Comparison of ENCODE assay signal across 20 cellular contexts in genomic region chr18:2709316-2709715, GRCh38. TPM values are rescaled to one million over a fixed set of nuclear protein-coding genes. Genes with fewer than 3 reads are reported as not detected.
DNase-seq lines count a peak whose midpoint lies in the region; ATAC-seq and TF ChIP-seq lines count a peak whose summit lies in the region.
"Had no signal": no experiment of that assay in that cellular context is flagged by ENCODE, and none has a peak within 500 bp of the region (broad histone marks: within the 10 kb centered on the region; RNA-seq: fewer than 3 reads in every experiment).

No MANE protein-coding gene starts in this region.

- H3K4me3 ChIP-seq in cardiac fibroblast (replicated peaks in 1 of 2; ENCODE audit: low read depth in 2 of 2, low read length in 2 of 2) = no peak overlapping the region
- no peak overlapping the region for H3K4me3 ChIP-seq in stomach
- H3K4me3 ChIP-seq: HAP-1 had no signal

- 69 to 74% (median 69%) methylated on average over 4 of the region's 4 CpGs for WGBS in stomach, 5 donors

- POLR2A ChIA-PET in CD4-positive, alpha-beta T cell (lab: Charles Lee) = interaction anchor here (0.7 kb wide), 1 partner anchor 39 kb away, joined by 3 read pairs; no protein-coding TSS in a partner anchor

- H3K4me1 ChIP-seq in stomach = peaks cover 0 to 9% (median 0%) of the 10 kb centered on the region in 4 donors

- no peaks in the 10 kb centered on the region for H3K9me3 ChIP-seq in CD4-positive, alpha-beta T cell (ENCODE audit: control insufficient read depth, low read length)
- H3K9me3 ChIP-seq in stomach = no peaks in the 10 kb centered on the region
- H3K9me3 ChIP-seq: HAP-1 had no signal

- H3K4me3 Mint-ChIP-seq in CD4-positive, alpha-beta T cell = no peak overlapping the region
- H3K4me3 Mint-ChIP-seq in memory B cell = no peak overlapping the region

- H3K36me3 ChIP-seq in stomach = peaks cover 9 to 93% (median 89%) of the 10 kb centered on the region in 4 donors

- no peak for TF ChIP-seq POLR2A in stomach (IDR thresholded peaks at IDR 0.05)

- H3K36me3 Mint-ChIP-seq in CD4-positive, alpha-beta T cell (ENCODE audit: low read depth) = peaks cover 91% of the 10 kb centered on the region
- H3K36me3 Mint-ChIP-seq in memory B cell = peaks cover 52% of the 10 kb centered on the region

- H3K27me3 ChIP-seq in CD4-positive, alpha-beta T cell (ENCODE audit: control insufficient read depth, insufficient read depth, low read length) = no peaks in the 10 kb centered on the region
- no peaks in the 10 kb centered on the region for H3K27me3 ChIP-seq in stomach

- CTCF ChIA-PET in CD4-positive, alpha-beta T cell (lab: Charles Lee) = no interaction called here

- TF ChIP-seq CTCF in CD4-positive, alpha-beta T cell (IDR thresholded peaks at IDR 0.05) = no peak
- no peak for TF ChIP-seq CTCF in cardiac fibroblast (IDR thresholded peaks at IDR 0.05; ENCODE audit: low read depth, low read length)
- TF ChIP-seq CTCF in stomach (IDR thresholded peaks at IDR 0.05) = no peak

- intact Hi-C loops in CD4-positive, alpha-beta T cell (cut with DNase I, micrococcal nuclease) = loop anchor here in 1 of 2 experiments (5.0 kb wide), 1 partner anchor 38 kb away; no protein-coding TSS in a partner anchor
- intact Hi-C loops in stomach (cut with DNase I; ENCODE audit: low total_unique reads) = no loop called here

- no peaks in the 10 kb centered on the region for H3K9me3 Mint-ChIP-seq in CD4-positive, alpha-beta T cell
- H3K9me3 Mint-ChIP-seq in memory B cell = no peaks in the 10 kb centered on the region

- DNase-seq in CD4-positive, alpha-beta T cell = no peak
- DNase-seq in EL = peak; percentile 22
- peak; percentile 3 to 28 for DNase-seq in cardiac fibroblast (ENCODE audit: low read depth in 2 of 2)
- DNase-seq in memory B cell (ENCODE audit: low spot score in 2 of 2) = no peak
- DNase-seq in stomach = no peak
- no peak for DNase-seq in NCI-H1694 treated with DMSO at 0.1 percent for 48 hours (lab: John Stamatoyannopoulos, UW)
- DNase-seq in RKO (ENCODE audit: low spot score) = no peak
- DNase-seq: ACHN, AML-193, DMS79, IMR-90, NCI-H1417, NCI-H187 treated with DMSO at 0.1 percent for 48 hours, NCI-H2227 treated with DMSO at 0.1 percent for 48 hours, NCI-H510A treated with DMSO at 0.1 percent for 48 hours, NCI-H774, RPMI8226, SHP77 treated with DMSO at 0.1 percent for 48 hours had no signal

- no peak overlapping the region for H3K27ac ChIP-seq in CD4-positive, alpha-beta T cell (ENCODE audit: low read depth, low read length)
- H3K27ac ChIP-seq in stomach = no peak overlapping the region
- H3K27ac ChIP-seq: C4-2B had no signal

- no peak for ATAC-seq in CD4-positive, alpha-beta T cell (ENCODE audit: poor library complexity)
- no peak for ATAC-seq in memory B cell (ENCODE audit: low read depth)

- no peak for TF ChIP-seq EP300 in stomach (IDR thresholded peaks at IDR 0.05)

- no peaks in the 10 kb centered on the region for H3K27me3 Mint-ChIP-seq in CD4-positive, alpha-beta T cell
- H3K27me3 Mint-ChIP-seq in memory B cell = no peaks in the 10 kb centered on the region

- peaks cover 74% of the 10 kb centered on the region for H3K4me1 Mint-ChIP-seq in CD4-positive, alpha-beta T cell (ENCODE audit: low read depth)
- peaks cover 18% of the 10 kb centered on the region for H3K4me1 Mint-ChIP-seq in memory B cell

- peak overlapping the region; percentile 1 for H3K27ac Mint-ChIP-seq in CD4-positive, alpha-beta T cell
- H3K27ac Mint-ChIP-seq in memory B cell = peak overlapping the region; percentile 47

RNA-seq across cellular contexts. Expression of gene SMCHD1, which starts 53.8 kb away (rescaled TPM):
- 100 to 1,000 TPM; 357 to 359 TPM for total RNA-seq in CD4-positive, alpha-beta T cell
- total RNA-seq in stomach = 100 to 1,000 TPM in 3 of 5 donors, 10 to 100 TPM in 2; 53.6 to 377 (median 107) TPM
- polyA plus RNA-seq in stomach = 1 to 10 TPM; 5.0 to 8.1 (median 5.7) TPM

Comparison
In these comparisons a context has a peak if more than half of its experiments do, and no peak if none do; other contexts are left out.
1. DNase-seq: peak in EL (single experiment) and cardiac fibroblast (2 of 2); none in CD4-positive, alpha-beta T cell (0 of 10), memory B cell (0 of 2), stomach (single experiment), NCI-H1694 treated with DMSO at 0.1 percent for 48 hours (single experiment) and RKO (single experiment).